1 cellular context compared by ENCODE assay signal in genomic region chr9:136016882-136017812, GRCh38.
TF ChIP-seq lines count a peak whose summit lies in the region.

No MANE protein-coding gene starts in this region.

TF ChIP-seq in GM23338, 12 proteins besides CTCF, POLR2A, EP300 and RAD21 (continued from another document):
- TF ChIP-seq ZNF462 (CRISPR knock-in tag; IDR thresholded peaks at IDR 0.05) (no peak), REST (IDR thresholded peaks at IDR 0.05; ENCODE audit: unreplicated experiment) (no peak), EZH2phosphoT487 (IDR thresholded peaks at IDR 0.05; ENCODE audit: unreplicated experiment) (no peak), ETS1 (IDR thresholded peaks at IDR 0.05) (no peak), CREB1 (CRISPR knock-in tag; IDR thresholded peaks at IDR 0.05; ENCODE audit: low read depth) (no peak)
